Comparison of ENCODE assay signal across 9 cellular contexts in genomic region chr19:18438331-18439024, GRCh38. TPM values are rescaled to one million over a fixed set of nuclear protein-coding genes. Genes with fewer than 3 reads are reported as not detected.
A peak's percentile ranks its signal among the peaks of the same experiment; 100 is the strongest.
DNase-seq lines count a peak whose midpoint lies in the region; ATAC-seq and TF ChIP-seq lines count a peak whose summit lies in the region.
"Had no signal": no experiment of that assay in that cellular context is flagged by ENCODE, and none has a peak within 500 bp of the region (broad histone marks: within the 10 kb centered on the region; RNA-seq: fewer than 3 reads in every experiment).

No MANE protein-coding gene starts in this region.

- H3K27ac ChIP-seq in BLaER1, result peak overlapping the region; percentile 85

- DNase-seq in OCI-M2 (lab: John Stamatoyannopoulos, UW; ENCODE audit: unreplicated experiment) (peak; percentile 52), epithelial cell of proximal tubule (ENCODE audit: low read depth) (no peak), BE2C (no peak), NOMO-1 treated with dmso at 0.1 percent for 144 hours (lab: John Stamatoyannopoulos, UW; ENCODE audit: unreplicated experiment) (no peak), NCI-H524 treated with DMSO at 0.1 percent for 48 hours (lab: John Stamatoyannopoulos, UW) (no peak)

- H3K9me3 ChIP-seq in BLaER1 (no peaks in the 10 kb centered on the region), neuron (ENCODE audit: low read length) (no peaks in the 10 kb centered on the region), BE2C (no peaks in the 10 kb centered on the region)

- H3K27me3 ChIP-seq in BLaER1 (no peaks in the 10 kb centered on the region), neuron (ENCODE audit: insufficient read depth, low read length) (no peaks in the 10 kb centered on the region), BE2C (no peaks in the 10 kb centered on the region)

- peak overlapping the region; percentile 84; the same call in 1 of the 2 replicates for H3K9ac ChIP-seq in BLaER1

- H3K4me1 ChIP-seq in BLaER1, result peaks cover 71% of the 10 kb centered on the region
- H3K4me1 ChIP-seq in neuron (ENCODE audit: insufficient read depth, low read length), result peaks cover 44% of the 10 kb centered on the region
- H3K4me1 ChIP-seq in BE2C, result peaks cover 12% of the 10 kb centered on the region

- peak overlapping the region; percentile 86 for H3K4me3 ChIP-seq in BLaER1
- peak overlapping the region; percentile 33 for H3K4me3 ChIP-seq in epithelial cell of proximal tubule (ENCODE audit: low read depth, low read length)
- H3K4me3 ChIP-seq in neuron (ENCODE audit: low read length), result peak overlapping the region; percentile 83
- H3K4me3 ChIP-seq in BE2C (ENCODE audit: low read depth, low read length), result no peak overlapping the region

- peak overlapping the region; percentile 93 for H3K4me2 ChIP-seq in BLaER1

- H3K36me3 ChIP-seq in BLaER1, result peaks cover 30% of the 10 kb centered on the region
- peaks cover 26% of the 10 kb centered on the region for H3K36me3 ChIP-seq in neuron (ENCODE audit: insufficient read depth, low read length)
- H3K36me3 ChIP-seq in BE2C, result peaks cover 17% of the 10 kb centered on the region

- H4K20me1 ChIP-seq in BLaER1, result peaks cover 49% of the 10 kb centered on the region

- TF ChIP-seq CTCF in epithelial cell of proximal tubule (conservative IDR thresholded peaks at IDR 0.05; ENCODE audit: low read depth, low read length) (no peak), BE2C (IDR thresholded peaks at IDR 0.05; ENCODE audit: low read depth, low read length) (no peak)

- no peak for ATAC-seq in GM18502 (IDR thresholded peaks at IDR 0.05; ENCODE audit: poor library complexity, unreplicated experiment)

- peak overlapping the region; percentile 24 for H2AFZ ChIP-seq in neuron (ENCODE audit: low read depth, low read length)

RNA-seq across cellular contexts. Expression of gene ISYNA1, which starts 0.5 kb away (rescaled TPM):
- 88.7 and 115 TPM in 2 replicates for total RNA-seq in epithelial cell of proximal tubule
- polyA plus RNA-seq in BE2C (2012; ENCODE audit: insufficient read depth, insufficient read length, low read depth), result 156 TPM

RNA-seq across cellular contexts. Expression of gene SSBP4, which starts 19.3 kb away (rescaled TPM):
- 119 and 171 TPM in 2 replicates for total RNA-seq in epithelial cell of proximal tubule
- polyA plus RNA-seq in BE2C (2012; ENCODE audit: insufficient read depth, insufficient read length, low read depth), result 467 TPM

RNA-seq across cellular contexts. Expression of gene LRRC25, which starts 41.1 kb away (rescaled TPM):
- total RNA-seq in epithelial cell of proximal tubule, result 0.06 TPM in 1 of 2 replicates, not detected in the other
- not detected for polyA plus RNA-seq in BE2C (2012; ENCODE audit: insufficient read depth, insufficient read length, low read depth)
- total RNA-seq: LHCN-M2 had no signal

RNA-seq across cellular contexts. Expression of gene GDF15, which starts 52.5 kb away (rescaled TPM):
- total RNA-seq in epithelial cell of proximal tubule, result 76.3 and 262 TPM in 2 replicates
- polyA plus RNA-seq in BE2C (2012; ENCODE audit: insufficient read depth, insufficient read length, low read depth), result 492 TPM
